8 cellular contexts compared by ENCODE assay signal in the genomic region with DNA sequence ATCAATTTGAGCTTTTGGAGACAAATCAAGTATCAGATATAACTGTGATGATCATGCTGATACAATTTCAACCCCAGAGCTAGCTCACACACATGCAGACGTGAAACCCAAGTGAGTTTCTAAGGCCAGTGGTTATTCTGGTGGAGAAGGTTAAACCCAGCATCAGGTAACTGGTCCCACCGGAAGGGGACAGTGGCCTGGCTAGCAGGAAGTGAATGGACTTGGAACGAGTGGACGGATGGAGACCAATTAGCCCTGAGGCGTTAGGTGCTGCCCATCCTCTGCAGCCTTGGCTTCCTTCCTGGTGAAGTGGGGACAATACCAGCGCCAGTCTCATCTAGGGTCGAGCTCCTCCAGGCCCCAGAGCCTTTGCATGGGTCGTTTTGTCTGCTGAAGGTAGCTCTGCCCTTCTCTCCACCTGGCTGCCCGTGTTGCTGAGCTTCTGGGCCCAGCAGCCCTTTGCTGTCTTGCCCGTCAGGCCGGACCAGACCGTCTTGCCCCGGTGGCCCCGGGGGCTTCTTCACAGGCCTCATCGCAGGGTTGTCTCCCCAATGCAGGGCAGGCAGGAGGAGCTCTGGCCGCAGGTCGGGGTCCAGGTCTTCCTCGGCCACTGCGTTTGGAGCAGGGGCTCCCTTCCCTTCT. TPM values are rescaled to one million over a fixed set of nuclear protein-coding genes. Genes with fewer than 3 reads are reported as not detected.
DNase-seq lines count a peak whose midpoint lies in the region; ATAC-seq and TF ChIP-seq lines count a peak whose summit lies in the region.

No MANE protein-coding gene starts in this region.

- no peak for ATAC-seq in lung (ENCODE audit: insufficient read depth, low FRiP score)

- peaks cover 9 to 15% of the 10 kb centered on the region in 2 donors for H3K4me1 ChIP-seq in lung (ENCODE audit: control insufficient read depth in 2 of 2, insufficient read depth in 2 of 2, low read length in 2 of 2)

- no peaks in the 10 kb centered on the region for H3K9me3 ChIP-seq in lung (ENCODE audit: control insufficient read depth in 2 of 2, insufficient read depth in 1 of 2, low read length in 1 of 2)

- H3K4me3 ChIP-seq in brain microvascular endothelial cell (ENCODE audit: low read depth, low read length) (peak overlapping the region; percentile 50), lung (no peak overlapping the region)

- 77 to 85% methylated on average over 17 to 19 of the region's 19 CpGs for WGBS in lung, 2 donors

- H3K27me3 ChIP-seq in brain microvascular endothelial cell (replicated peaks) (no peaks in the 10 kb centered on the region), lung (ENCODE audit: control insufficient read depth, insufficient read depth) (no peaks in the 10 kb centered on the region)

- H3K4me1 Mint-ChIP-seq in type B pancreatic cell (ENCODE audit: unreplicated experiment), result peaks cover 55% of the 10 kb centered on the region

- no peak for TF ChIP-seq CTCF in brain microvascular endothelial cell (IDR thresholded peaks at IDR 0.05; ENCODE audit: low read depth, low read length, missing control alignments)
- TF ChIP-seq CTCF in lung (IDR thresholded peaks at IDR 0.05; ENCODE audit: control extremely low read depth, extremely low read depth), result no peak
- TF ChIP-seq CTCF in type B pancreatic cell (conservative IDR thresholded peaks at IDR 0.05), result no peak
- no peak for TF ChIP-seq CTCF in GM10266 (IDR thresholded peaks at IDR 0.05; ENCODE audit: control insufficient read depth, insufficient read depth, low read depth, missing control alignments)

- H3K27ac ChIP-seq in brain microvascular endothelial cell (no peak overlapping the region), lung (ENCODE audit: low read depth in 1 of 2, low read length in 1 of 2) (peak overlapping the region; percentile 71 to 72)

- H3K9me3 Mint-ChIP-seq in type B pancreatic cell, result peaks cover 6% of the 10 kb centered on the region

- H3K4me3 Mint-ChIP-seq in type B pancreatic cell, result peak overlapping the region; percentile 84

- no peaks in the 10 kb centered on the region for H3K36me3 ChIP-seq in brain microvascular endothelial cell (replicated peaks)
- no peaks in the 10 kb centered on the region for H3K36me3 ChIP-seq in lung (ENCODE audit: control insufficient read depth in 2 of 2, insufficient read depth in 2 of 2, low read length in 2 of 2)

- in situ Hi-C loops in brain microvascular endothelial cell (cut with HindIII; ENCODE audit: low pct_ligation_motif_present, low sequenced_read_pairs), result no loop called here

- no peaks in the 10 kb centered on the region for H3K36me3 Mint-ChIP-seq in type B pancreatic cell

- peak; percentile 66 for DNase-seq in activated effector memory CD4-positive, alpha-beta T cell treated with anti-CD3 and anti-CD28 coated beads, Interleukin-2, amount 50 U/mL, for 16 hours
- DNase-seq in activated effector memory CD4-positive, alpha-beta T cell treated with Interleukin-2 at 50 U/mL for 16 hours, result no peak
- DNase-seq in brain microvascular endothelial cell (no peak), lung (ENCODE audit: low spot score) (no peak), type B pancreatic cell (ENCODE audit: extremely low spot score, unreplicated experiment) (no peak), GM10266 (ENCODE audit: extremely low spot score) (no peak), OCI-M2 (lab: John Stamatoyannopoulos, UW; ENCODE audit: unreplicated experiment) (no peak)
- no peak for DNase-seq in NK-92 treated with Interleukin-12 subunit alpha and Interleukin-12 subunit beta, amount 100 ng/mL, for 24 hours (lab: John Stamatoyannopoulos, UW)

- H3K27ac Mint-ChIP-seq in type B pancreatic cell, result peak overlapping the region; percentile 31

- peaks cover 15% of the 10 kb centered on the region for H3K27me3 Mint-ChIP-seq in type B pancreatic cell

RNA-seq across cellular contexts. Expression of a gene that starts 0.9 kb away (rescaled TPM):
- 10 to 100 TPM in 1 of 2 donors, 1 to 10 TPM in 1; 7.2 to 18.0 TPM for total RNA-seq in lung
- polyA plus RNA-seq in lung, result 1 to 10 TPM; 5.4 to 8.4 TPM
- total RNA-seq in type B pancreatic cell (ENCODE audit: low replicate concordance), result 23.5 and 24.9 TPM in 2 replicates

RNA-seq across cellular contexts. Expression of a gene that starts 46.0 kb away (rescaled TPM):
- total RNA-seq in lung (10 to 100 TPM; 10.2 to 24.4 TPM), type B pancreatic cell (ENCODE audit: low replicate concordance) (5.6 and 6.9 TPM in 2 replicates)
- polyA plus RNA-seq in lung, result 10 to 100 TPM in 1 of 2 donors, 1 to 10 TPM in 1; 5.3 to 13.1 TPM

RNA-seq across cellular contexts. Expression of a gene that starts 57.3 kb away (rescaled TPM):
- total RNA-seq in lung (10 to 100 TPM; 50.8 to 63.5 TPM), type B pancreatic cell (ENCODE audit: low replicate concordance) (72.1 and 76.9 TPM in 2 replicates)
- 10 to 100 TPM; 62.6 to 67.6 TPM for polyA plus RNA-seq in lung
